8 cellular contexts compared by ENCODE assay signal in genomic region chr7:98251251-98251843, GRCh38. TPM values are rescaled to one million over a fixed set of nuclear protein-coding genes. Genes with fewer than 3 reads are reported as not detected.
DNase-seq lines count a peak whose midpoint lies in the region; ATAC-seq and TF ChIP-seq lines count a peak whose summit lies in the region.

No MANE protein-coding gene starts in this region.

- CTCF ChIA-PET in BJ (lab: Yijun Ruan, JAX) = interaction anchor here (0.6 to 1.2 kb wide), 2 partner anchors 150 to 1376 kb away, joined by 4 read pairs; no protein-coding TSS in a partner anchor

- ATAC-seq in GM19324 (IDR thresholded peaks at IDR 0.05; ENCODE audit: low FRiP score, unreplicated experiment) = peak; percentile 23
- peak; percentile 28 for ATAC-seq in HG03378 (IDR thresholded peaks at IDR 0.05; ENCODE audit: unreplicated experiment)

- DNase-seq in BJ (ENCODE audit: low read depth) = no peak
- peak; percentile 18 for DNase-seq in SHP77 treated with DMSO at 0.1 percent for 48 hours (lab: John Stamatoyannopoulos, UW)
- DNase-seq in astrocyte of the hippocampus (ENCODE audit: low read depth, low spot score) = peak; percentile 62
- DNase-seq in stimulated activated CD4-positive, alpha-beta T cell treated with anti-CD3 and anti-CD28 coated beads, Interleukin-15, amount 100 ng/mL, for 24 hours = peak; percentile 40
- no peak for DNase-seq in HuH-7.5 (ENCODE audit: low spot score)

- H3K4me1 ChIP-seq in iPS-15b (ENCODE audit: control insufficient read depth, insufficient read depth, low read length) = peaks cover 5% of the 10 kb centered on the region

- H3K27me3 ChIP-seq in BJ (ENCODE audit: control insufficient read depth, insufficient read depth, low read length) (no peaks in the 10 kb centered on the region), iPS-15b (ENCODE audit: control insufficient read depth, insufficient read depth, low read length) (no peaks in the 10 kb centered on the region)

- peak overlapping the region; percentile 1 for H3K9ac ChIP-seq in iPS-15b (ENCODE audit: low read depth, low read length)

- no peaks in the 10 kb centered on the region; the same call in 1 of the 2 replicates for H3K36me3 ChIP-seq in BJ (ENCODE audit: control insufficient read depth, insufficient read depth, low read length)
- H3K36me3 ChIP-seq in iPS-15b (ENCODE audit: control insufficient read depth, insufficient read depth, low read length) = peaks cover 2% of the 10 kb centered on the region

- no peaks in the 10 kb centered on the region for H3K9me3 ChIP-seq in iPS-15b (ENCODE audit: control insufficient read depth, insufficient read depth, low read length)

- no peak for TF ChIP-seq CTCF in BJ (IDR thresholded peaks at IDR 0.05; ENCODE audit: insufficient read depth, low read depth, low read length)

- POLR2A ChIA-PET in BJ (lab: Charles Lee) = no interaction called here

- peak overlapping the region; percentile 90 for H3K4me3 ChIP-seq in BJ (ENCODE audit: low read depth, low read length)
- peak overlapping the region; percentile 90 for H3K4me3 ChIP-seq in iPS-15b (ENCODE audit: low read depth, low read length)

RNA-seq across cellular contexts. Expression of gene TECPR1, which starts 0.7 kb away (rescaled TPM):
- polyA plus RNA-seq in BJ (2011; rRNA removed) = 2.7 and 2.8 TPM in 2 replicates
- 3.1 and 3.9 TPM in 2 replicates for polyA minus RNA-seq in BJ (2011; rRNA and poly(A)+ RNA removed)

RNA-seq across cellular contexts. Expression of gene BRI3, which starts 30.1 kb away (rescaled TPM):
- 150 and 163 TPM in 2 replicates for polyA plus RNA-seq in BJ (2011; rRNA removed)
- 75.0 and 93.9 TPM in 2 replicates for polyA minus RNA-seq in BJ (2011; rRNA and poly(A)+ RNA removed)

RNA-seq across cellular contexts. Expression of gene BHLHA15, which starts 40.1 kb away (rescaled TPM):
- polyA plus RNA-seq in BJ (2011; rRNA removed) = not detected in 2 replicates
- not detected in 2 replicates for polyA minus RNA-seq in BJ (2011; rRNA and poly(A)+ RNA removed)

Comparison
In these comparisons a context has a peak if more than half of its experiments do, and no peak if none do; other contexts are left out.
1. DNase-seq: peak in SHP77 treated with DMSO at 0.1 percent for 48 hours (single experiment), astrocyte of the hippocampus (single experiment) and stimulated activated CD4-positive, alpha-beta T cell treated with anti-CD3 and anti-CD28 coated beads, Interleukin-15, amount 100 ng/mL, for 24 hours (single experiment); none in BJ (single experiment) and HuH-7.5 (single experiment).